8 cellular contexts compared by ENCODE assay signal in genomic region chr1:53715478-53715877, GRCh38. TPM values are rescaled to one million over a fixed set of nuclear protein-coding genes. Genes with fewer than 3 reads are reported as not detected.
A peak's percentile ranks its signal among the peaks of the same experiment; 100 is the strongest.
DNase-seq lines count a peak whose midpoint lies in the region; ATAC-seq and TF ChIP-seq lines count a peak whose summit lies in the region.

No MANE protein-coding gene starts in this region.

- POLR2A ChIA-PET in BJ (lab: Charles Lee), result no interaction called here

- WGBS in right cardiac atrium, result 46% methylated on average over 11 of the region's 11 CpGs

- CTCF ChIA-PET in BJ (lab: Yijun Ruan, JAX), result interaction anchor here (0.8 to 5.7 kb wide), 10 partner anchors 9 to 231 kb away, joined by 3 to 25 read pairs (median 4); no protein-coding TSS in a partner anchor

- no peak overlapping the region for H3K27ac ChIP-seq in right cardiac atrium (ENCODE audit: low read length)

- intact Hi-C loops in right cardiac atrium (cut with DNase I), result no loop called here

- peaks cover 4% of the 10 kb centered on the region; the same call in 1 of the 2 replicates for H3K36me3 ChIP-seq in BJ (ENCODE audit: control insufficient read depth, insufficient read depth, low read length)

- H3K27me3 ChIP-seq in BJ (ENCODE audit: control insufficient read depth, insufficient read depth, low read length), result no peaks in the 10 kb centered on the region
- no peaks in the 10 kb centered on the region for H3K27me3 ChIP-seq in right cardiac atrium (ENCODE audit: control insufficient read depth, insufficient read depth)

- in situ Hi-C loops in SK-MEL-5 (cut with HindIII; ENCODE audit: low pct_unique_long_range_greater_than_20kb, low sequenced_read_pairs), result no loop called here

- H3K9me3 ChIP-seq in right cardiac atrium (ENCODE audit: control insufficient read depth, low read length), result no peaks in the 10 kb centered on the region

- DNase-seq in BJ (ENCODE audit: low read depth) (no peak), GM20000 (ENCODE audit: low spot score) (no peak), SK-MEL-5 (ENCODE audit: low read depth, low spot score) (peak; percentile 62), right cardiac atrium (no peak), cerebellar nuclear complex (lab: John Stamatoyannopoulos, UW) (no peak), AG08395 (ENCODE audit: low spot score) (no peak), NCI-H2081 (lab: John Stamatoyannopoulos, UW) (no peak)

- H3K4me3 ChIP-seq in BJ (ENCODE audit: low read depth, low read length), result no peak overlapping the region
- no peak overlapping the region for H3K4me3 ChIP-seq in right cardiac atrium (ENCODE audit: low read length)

- ATAC-seq in right cardiac atrium (peak; percentile 34 to 36), HG03097 (IDR thresholded peaks at IDR 0.05; ENCODE audit: low FRiP score, unreplicated experiment) (no peak)

- no peaks in the 10 kb centered on the region for H3K4me1 ChIP-seq in right cardiac atrium (ENCODE audit: control insufficient read depth, insufficient read depth, low read length)

- TF ChIP-seq CTCF in BJ (IDR thresholded peaks at IDR 0.05; ENCODE audit: insufficient read depth, low read depth, low read length) (peak; percentile 54), GM20000 (IDR thresholded peaks at IDR 0.05; ENCODE audit: extremely low read depth, missing control alignments) (peak; percentile 49)

RNA-seq across cellular contexts. Expression of gene GLIS1, which starts 23.5 kb away (rescaled TPM):
- polyA plus RNA-seq in BJ (2011; rRNA removed) (0.86 and 1.9 TPM in 2 replicates), right cardiac atrium (0.14 TPM)
- polyA minus RNA-seq in BJ (2011; rRNA and poly(A)+ RNA removed), result 1.5 and 1.8 TPM in 2 replicates
- total RNA-seq in SK-MEL-5 (2014; rRNA removed; shearing (Covaris generic)), result 0.16 TPM in 1 of 2 replicates, not detected in the other
- polyA plus RNA-seq in SK-MEL-5 (2015; cell fraction: cytosol; rRNA removed), result 0.08 TPM in 1 of 2 replicates, not detected in the other
- not detected in 2 replicates for polyA plus RNA-seq in SK-MEL-5 (2015; cell fraction: nucleus; rRNA removed)
- total RNA-seq in right cardiac atrium, result under 1 TPM; 0.20 to 0.37 (median 0.36) TPM
